Comparison of ENCODE assay signal across 1 cellular context in genomic region chr11:27241316-27242122, GRCh38.
TF ChIP-seq lines count a peak whose summit lies in the region.

No MANE protein-coding gene starts in this region.

TF ChIP-seq in K562, 482 proteins besides CTCF, POLR2A, EP300 and RAD21 (continued from another document):
- TF ChIP-seq, protein P1, sequence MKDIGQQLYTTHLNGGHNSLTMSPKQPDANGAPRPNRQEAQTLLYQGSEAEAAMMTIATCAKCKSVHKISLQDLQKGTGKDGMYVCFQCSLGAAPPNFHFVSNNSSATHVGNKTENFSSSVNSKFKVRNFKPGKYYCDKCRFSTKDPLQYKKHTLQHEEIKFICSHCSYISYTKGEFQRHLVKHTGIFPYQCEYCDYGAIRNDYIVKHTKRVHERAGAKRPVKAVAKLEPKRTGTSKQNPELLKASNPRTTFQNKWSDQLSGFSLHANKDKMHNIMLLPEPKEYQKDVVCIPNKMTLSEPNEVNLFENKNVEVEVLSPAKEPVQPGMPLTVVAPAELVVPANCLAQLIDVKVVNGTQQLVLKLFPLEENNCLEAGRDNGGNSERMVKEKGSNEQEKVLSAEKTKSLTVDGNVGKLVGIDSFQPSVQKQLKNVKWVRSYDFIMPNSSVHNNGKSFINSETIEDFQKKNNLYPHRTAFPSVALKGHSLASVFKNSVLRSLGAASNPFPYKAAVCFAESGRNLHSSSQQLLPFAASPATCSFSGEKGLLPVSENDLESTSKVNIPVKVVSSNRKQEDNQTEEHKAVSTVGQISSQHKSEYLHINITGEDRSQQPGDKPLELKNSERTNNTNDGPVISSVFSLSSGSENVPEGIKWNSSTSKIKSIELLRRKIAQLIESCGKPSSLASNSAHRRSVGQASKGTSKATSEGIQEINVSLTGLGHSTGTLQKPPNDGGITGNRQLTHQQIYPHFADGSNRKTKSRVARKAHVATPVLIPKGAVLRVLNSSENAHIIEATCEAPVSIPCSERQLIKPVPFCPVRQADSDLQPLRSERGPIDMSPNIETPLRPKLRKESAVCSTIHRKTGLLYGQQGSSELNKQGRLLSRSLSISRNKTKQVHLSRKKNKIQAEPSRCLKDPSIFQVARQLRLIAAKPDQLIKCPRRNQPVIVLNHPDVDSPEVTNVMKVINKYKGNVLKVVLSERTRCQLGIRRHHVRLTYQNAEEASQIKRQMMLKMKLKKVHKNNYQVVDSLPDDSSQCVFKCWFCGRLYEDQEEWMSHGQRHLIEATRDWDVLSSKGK (CRISPR knock-in tag; IDR thresholded peaks at IDR 0.05), result no peak
- TF ChIP-seq PYGO2 (tag; IDR thresholded peaks at IDR 0.05) (no peak), ZNF316 (IDR thresholded peaks at IDR 0.05) (0 out of 2 replicates have a peak, but pooled peaks have one; percentile 21), ZNF140 (CRISPR knock-in tag; IDR thresholded peaks at IDR 0.05) (no peak), ZNF449 (CRISPR knock-in tag; IDR thresholded peaks at IDR 0.05) (no peak), ZNF253 (CRISPR knock-in tag; conservative IDR thresholded peaks at IDR 0.05) (no peak), LEF1 (IDR thresholded peaks at IDR 0.05) (no peak), ZNF655 (CRISPR knock-in tag; IDR thresholded peaks at IDR 0.05) (no peak), FOSL1 (tag; conservative IDR thresholded peaks at IDR 0.05) (peak; percentile 55), MAFK (IDR thresholded peaks at IDR 0.05; ENCODE audit: low read length) (peak; percentile 35; the same call in 1 of the 2 replicates), KLF16 (IDR thresholded peaks at IDR 0.05) (no peak), NFATC3 (IDR thresholded peaks at IDR 0.05) (0 out of 2 replicates have a peak, but pooled peaks have one; percentile 34), POU5F1 (IDR thresholded peaks at IDR 0.05; ENCODE audit: borderline replicate concordance, low read depth, low read length, partially characterized antibody) (no peak), C11orf30 (IDR thresholded peaks at IDR 0.05; ENCODE audit: low read depth) (peak; percentile 32; the same call in 1 of the 2 replicates)
- TF ChIP-seq, protein P2, sequence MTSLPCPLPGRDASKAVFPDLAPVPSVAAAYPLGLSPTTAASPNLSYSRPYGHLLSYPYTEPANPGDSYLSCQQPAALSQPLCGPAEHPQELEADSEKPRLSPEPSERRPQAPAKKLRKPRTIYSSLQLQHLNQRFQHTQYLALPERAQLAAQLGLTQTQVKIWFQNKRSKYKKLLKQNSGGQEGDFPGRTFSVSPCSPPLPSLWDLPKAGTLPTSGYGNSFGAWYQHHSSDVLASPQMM (CRISPR knock-in tag; IDR thresholded peaks at IDR 0.05), result no peak
- TF ChIP-seq, protein P3, sequence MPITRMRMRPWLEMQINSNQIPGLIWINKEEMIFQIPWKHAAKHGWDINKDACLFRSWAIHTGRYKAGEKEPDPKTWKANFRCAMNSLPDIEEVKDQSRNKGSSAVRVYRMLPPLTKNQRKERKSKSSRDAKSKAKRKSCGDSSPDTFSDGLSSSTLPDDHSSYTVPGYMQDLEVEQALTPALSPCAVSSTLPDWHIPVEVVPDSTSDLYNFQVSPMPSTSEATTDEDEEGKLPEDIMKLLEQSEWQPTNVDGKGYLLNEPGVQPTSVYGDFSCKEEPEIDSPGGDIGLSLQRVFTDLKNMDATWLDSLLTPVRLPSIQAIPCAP (CRISPR knock-in tag; IDR thresholded peaks at IDR 0.05; ENCODE audit: borderline replicate concordance), result no peak
